ENCODE assay signal across 15 cellular contexts in genomic region chr12:124821252-124822200, GRCh38.
"Had no signal": no experiment of that assay in that cellular context is flagged by ENCODE, and none has a peak within 500 bp of the region (broad histone marks: within the 10 kb centered on the region; RNA-seq: fewer than 3 reads in every experiment).

No MANE protein-coding gene starts in this region.

- DNase-seq: activated CD4-positive, alpha-beta T cell treated with anti-CD3 and anti-CD28 coated beads, Interleukin-2, amount 50 U/mL, for 1 hour; activated CD4-positive, CD25-positive, alpha-beta regulatory T cell; activated CD8-positive, alpha-beta memory T cell treated with anti-CD3 and anti-CD28 coated beads for 24 hours; effector memory CD8-positive, alpha-beta T cell; gastrocnemius medialis; heart left ventricle; midbrain; pancreas; stimulated activated CD4-positive, alpha-beta T cell treated with anti-CD3 and anti-CD28 coated beads, Interleukin-4, amount 100 ng/mL, for 24 hours; stimulated activated CD8-positive, alpha-beta memory T cell treated with anti-CD3 and anti-CD28 coated beads, Interleukin-4, amount 100 ng/mL, for 48 hours; stimulated activated naive CD4-positive, alpha-beta T cell treated with Interleukin-2 at 50 U/mL for 16 hours; substantia nigra had no signal

- H3K9me3 ChIP-seq: ascending aorta, gastrocnemius medialis, heart left ventricle, pancreas, tibial nerve had no signal

- H3K27ac ChIP-seq: ascending aorta, gastrocnemius medialis, heart left ventricle, pancreas, tibial nerve had no signal

- H3K4me3 ChIP-seq: ascending aorta, gastrocnemius medialis, heart left ventricle, pancreas, tibial nerve had no signal

- H3K36me3 ChIP-seq: ascending aorta, gastrocnemius medialis, pancreas had no signal

- ATAC-seq: effector memory CD8-positive, alpha-beta T cell; gastrocnemius medialis; heart left ventricle had no signal

- H3K4me1 ChIP-seq: ascending aorta, gastrocnemius medialis, heart left ventricle, pancreas, tibial nerve had no signal

- FAIRE-seq: bronchial epithelial cell, pancreas had no signal

- H3K27me3 ChIP-seq: ascending aorta, gastrocnemius medialis, heart left ventricle, pancreas, tibial nerve had no signal
